In the genomic region with DNA sequence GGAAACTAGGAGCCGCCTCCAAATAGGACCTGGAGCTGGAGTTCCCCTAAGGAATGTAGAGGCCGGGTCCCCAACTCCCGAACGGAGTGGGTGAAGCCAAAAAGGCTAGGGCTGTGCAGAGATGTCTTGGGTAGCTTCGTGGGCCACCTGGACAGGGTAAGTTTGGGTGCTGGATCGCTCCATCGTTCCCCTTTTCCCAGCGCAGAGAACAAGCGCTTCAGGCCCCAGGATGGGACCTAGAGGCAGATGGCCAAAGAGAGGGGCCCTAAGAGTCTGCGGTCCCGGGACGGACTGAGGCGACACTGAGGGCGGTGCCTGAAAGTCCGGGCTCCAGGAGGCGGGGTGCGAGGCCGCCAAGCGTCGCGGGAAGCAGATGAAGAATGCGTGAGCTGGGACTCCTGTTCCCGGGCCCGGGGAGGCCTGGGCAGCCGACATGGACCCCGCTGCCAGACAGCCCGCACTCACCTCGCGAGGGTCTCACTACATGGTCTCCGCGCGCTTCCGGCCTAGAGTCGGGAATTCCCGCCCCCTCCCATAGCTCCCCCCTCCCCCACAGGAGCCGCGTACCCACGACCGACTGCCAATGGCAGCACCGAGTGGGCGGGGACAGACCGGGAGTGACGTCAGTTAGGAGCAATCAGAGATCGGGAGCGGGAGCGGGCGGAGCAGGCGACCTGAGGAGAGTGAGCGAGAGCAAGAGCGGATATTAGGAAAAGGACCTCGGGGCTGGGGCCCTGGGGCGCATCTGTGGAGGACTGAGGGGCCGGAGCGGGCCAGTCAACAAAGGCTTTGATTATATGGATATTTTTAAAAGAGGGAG, we compare ENCODE assay signal across 8 cellular contexts. TPM values are rescaled to one million over a fixed set of nuclear protein-coding genes. Genes with fewer than 3 reads are reported as not detected.
A peak's percentile ranks its signal among the peaks of the same experiment; 100 is the strongest.
DNase-seq lines count a peak whose midpoint lies in the region; ATAC-seq and TF ChIP-seq lines count a peak whose summit lies in the region.

A gene with protein sequence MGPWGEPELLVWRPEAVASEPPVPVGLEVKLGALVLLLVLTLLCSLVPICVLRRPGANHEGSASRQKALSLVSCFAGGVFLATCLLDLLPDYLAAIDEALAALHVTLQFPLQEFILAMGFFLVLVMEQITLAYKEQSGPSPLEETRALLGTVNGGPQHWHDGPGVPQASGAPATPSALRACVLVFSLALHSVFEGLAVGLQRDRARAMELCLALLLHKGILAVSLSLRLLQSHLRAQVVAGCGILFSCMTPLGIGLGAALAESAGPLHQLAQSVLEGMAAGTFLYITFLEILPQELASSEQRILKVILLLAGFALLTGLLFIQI (minus strand): TSS at position 508 of the 820 bp plus-strand sequence. CDS start 822 bp downstream, outside the sequence.

- H3K9me3 ChIP-seq in SU-DHL-6 (ENCODE audit: insufficient read depth, low read length) (no peaks in the 10 kb centered on the region), osteoblast (ENCODE audit: low read depth, low read length) (no peaks in the 10 kb centered on the region), testis (no peaks in the 10 kb centered on the region)

- peak within 1 kb of the TSS; percentile 73 for H3K9ac ChIP-seq in SU-DHL-6 (ENCODE audit: low read length)

- H3K9me2 ChIP-seq in SU-DHL-6 (replicated peaks; ENCODE audit: insufficient read depth, low read length): no peaks in the 10 kb centered on the region

- peaks cover 55% of the 10 kb centered on the region for H3K4me1 Mint-ChIP-seq in activated naive CD8-positive, alpha-beta T cell (ENCODE audit: low read depth)

- H3K4me3 Mint-ChIP-seq in activated naive CD8-positive, alpha-beta T cell: peak within 1 kb of the TSS; percentile 98

- H3K36me3 ChIP-seq in SU-DHL-6 (ENCODE audit: low read length) (no peaks in the 10 kb centered on the region), osteoblast (ENCODE audit: insufficient read depth, low read length) (peaks cover 14% of the 10 kb centered on the region), testis (ENCODE audit: low read depth, missing control alignments) (no peaks in the 10 kb centered on the region)

- H3K27me3 Mint-ChIP-seq in activated naive CD8-positive, alpha-beta T cell: no peaks in the 10 kb centered on the region

- H3F3A ChIP-seq in SU-DHL-6 (ENCODE audit: insufficient read depth): peaks cover 39% of the 10 kb centered on the region

- H3K9me3 Mint-ChIP-seq in activated naive CD8-positive, alpha-beta T cell (ENCODE audit: low read depth): no peaks in the 10 kb centered on the region

- peaks cover 34% of the 10 kb centered on the region for H3K4me1 ChIP-seq in osteoblast (ENCODE audit: insufficient read depth, low read length)
- H3K4me1 ChIP-seq in testis: peaks cover 47% of the 10 kb centered on the region

- H2AFZ ChIP-seq in SU-DHL-6 (ENCODE audit: low read depth, low read length, severe bottlenecking) (peak within 1 kb of the TSS; percentile 58), osteoblast (ENCODE audit: low read length) (peak within 1 kb of the TSS; percentile 96)

- no peaks in the 10 kb centered on the region for H3K36me3 Mint-ChIP-seq in activated naive CD8-positive, alpha-beta T cell

- peak; percentile 43 for ATAC-seq in HG02623 (IDR thresholded peaks at IDR 0.05; ENCODE audit: unreplicated experiment)

- peak; percentile 50 for TF ChIP-seq POLR2A in testis (IDR thresholded peaks at IDR 0.05)

- DNase-seq in GM04503 (ENCODE audit: low read depth): peak; percentile 68
- peak; percentile 87 for DNase-seq in NCI-H1417 treated with DMSO at 0.1 percent for 48 hours (lab: John Stamatoyannopoulos, UW)
- DNase-seq in glomerular visceral epithelial cell (ENCODE audit: extremely low spot score): peak; percentile 98
- peak; percentile 99 for DNase-seq in osteoblast (ENCODE audit: insufficient read length, low spot score, missing footprints)
- DNase-seq in testis: peak; percentile 99

- H3K4me3 ChIP-seq in SU-DHL-6 (ENCODE audit: insufficient read depth, low read length, poor library complexity, severe bottlenecking): peak within 1 kb of the TSS; percentile 60
- peak within 1 kb of the TSS; percentile 93 for H3K4me3 ChIP-seq in osteoblast (ENCODE audit: insufficient read depth, low read length)
- H3K4me3 ChIP-seq in testis: peak within 1 kb of the TSS; percentile 67 to 91

- TF ChIP-seq CTCF in SU-DHL-6 (IDR thresholded peaks at IDR 0.05; ENCODE audit: insufficient read depth, low read length, poor library complexity, severe bottlenecking): no peak
- TF ChIP-seq CTCF in osteoblast (IDR thresholded peaks at IDR 0.05; ENCODE audit: extremely low read depth, low read depth, low read length): no peak
- no peak for TF ChIP-seq CTCF in testis (IDR thresholded peaks at IDR 0.05)

- intact Hi-C loops in testis (cut with DNase I; ENCODE audit: low total_unique reads): no loop called here

- peak within 1 kb of the TSS; percentile 99 for H3K27ac Mint-ChIP-seq in activated naive CD8-positive, alpha-beta T cell

- no peaks in the 10 kb centered on the region for H3K27me3 ChIP-seq in SU-DHL-6 (ENCODE audit: low read length)
- H3K27me3 ChIP-seq in osteoblast (ENCODE audit: insufficient read depth, low read length): no peaks in the 10 kb centered on the region
- no peaks in the 10 kb centered on the region for H3K27me3 ChIP-seq in testis

- peak within 1 kb of the TSS; percentile 57 for H3K27ac ChIP-seq in SU-DHL-6 (ENCODE audit: low read depth, low read length)
- peak within 1 kb of the TSS; percentile 93 for H3K27ac ChIP-seq in osteoblast (ENCODE audit: low read depth, low read length)
- H3K27ac ChIP-seq in testis: peak within 1 kb of the TSS; percentile 89 to 98

- no peaks in the 10 kb centered on the region for H4K20me1 ChIP-seq in SU-DHL-6 (ENCODE audit: low read depth, low read length)
- no peaks in the 10 kb centered on the region for H4K20me1 ChIP-seq in osteoblast (ENCODE audit: insufficient read depth, low read length)

- 0% methylated on average over 30 to 49 of the region's 54 CpGs for WGBS in testis, 2 donors

- H3K4me2 ChIP-seq in SU-DHL-6 (ENCODE audit: low read depth, low read length, poor library complexity, severe bottlenecking) (peak within 1 kb of the TSS; percentile 85), osteoblast (ENCODE audit: insufficient read depth, low read length) (peak within 1 kb of the TSS; percentile 95)

- H3K79me2 ChIP-seq in SU-DHL-6 (ENCODE audit: insufficient read depth, low read length) (peaks cover 32% of the 10 kb centered on the region; the same call in 1 of the 2 replicates), osteoblast (ENCODE audit: insufficient read depth, low read length) (peaks cover 23% of the 10 kb centered on the region)

RNA-seq across cellular contexts. Expression of the gene that starts here (rescaled TPM):
- total RNA-seq in osteoblast (96.3 and 99.0 TPM in 2 replicates), testis (10 to 100 TPM; 46.5 to 62.5 TPM)
- polyA plus RNA-seq in testis (ENCODE audit: insufficient read depth, low read depth, low replicate concordance): 54.5 TPM

Comparison
In these comparisons a context has a peak if more than half of its experiments do, and no peak if none do; other contexts are left out.
1. Peak in every context shown above with its lines: DNase-seq, ATAC-seq, H3K4me3 ChIP-seq and H3K27ac ChIP-seq.